In the genomic region with DNA sequence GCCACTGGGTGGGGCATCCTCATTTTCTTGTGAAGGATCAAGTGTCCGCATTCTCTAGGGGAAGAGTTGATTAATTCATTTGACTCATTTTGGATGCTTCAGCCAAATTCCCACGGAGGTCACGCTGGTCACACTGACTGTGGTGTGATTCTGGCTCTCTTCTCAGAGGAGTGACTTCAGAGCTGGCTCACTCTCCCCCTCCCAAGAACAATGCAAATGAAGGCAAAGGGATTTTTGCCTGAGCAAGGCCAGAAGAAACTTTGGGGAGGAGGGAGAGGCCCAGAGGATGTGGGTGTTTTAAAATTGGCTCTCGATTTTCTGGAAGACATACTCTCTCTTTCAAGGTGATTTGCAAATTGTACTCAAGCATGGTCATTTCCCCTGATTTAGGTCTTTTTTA, we compare ENCODE assay signal across 9 cellular contexts. TPM values are rescaled to one million over a fixed set of nuclear protein-coding genes. Genes with fewer than 3 reads are reported as not detected.
DNase-seq lines count a peak whose midpoint lies in the region; ATAC-seq and TF ChIP-seq lines count a peak whose summit lies in the region.
"Had no signal": no experiment of that assay in that cellular context is flagged by ENCODE, and none has a peak within 500 bp of the region (broad histone marks: within the 10 kb centered on the region; RNA-seq: fewer than 3 reads in every experiment).

No MANE protein-coding gene starts in this region.

- POLR2A ChIA-PET in WTC11 (lab: Charles Lee), result no interaction called here
- POLR2A ChIA-PET in activated CD8-positive, alpha-beta T cell treated with anti-CD3 and anti-CD28 coated beads, Interleukin-2, amount 10 ng/mL, durations not matched to agents 7 days and 5 days (lab: Charles Lee), result interaction anchor here (0.7 kb wide), 1 partner anchor 1487 kb away, joined by 3 read pairs; no protein-coding TSS in a partner anchor

- H3K36me3 Mint-ChIP-seq in WTC11 (no peaks in the 10 kb centered on the region), progenitor cell of endocrine pancreas (ENCODE audit: insufficient read depth) (no peaks in the 10 kb centered on the region)
- H3K36me3 Mint-ChIP-seq in activated T-helper 2 cell treated with anti-CD3 and anti-CD28 coated beads, Interferon-gamma antibody, Interleukin-2, Interleukin-4, amounts not matched to agents 10 μg/mL and 5 μg/mL and 100 μg/mL, durations not matched to agents 14 hours and 24 hours and 36 hours (ENCODE audit: low read depth), result no peaks in the 10 kb centered on the region
- H3K36me3 Mint-ChIP-seq in activated CD8-positive, alpha-beta T cell treated with anti-CD3 and anti-CD28 coated beads, Interleukin-2, amount 10 ng/mL, durations not matched to agents 7 days and 5 days (ENCODE audit: low read depth), result no peaks in the 10 kb centered on the region

- H3K4me1 Mint-ChIP-seq in WTC11, result peaks cover 12% of the 10 kb centered on the region
- H3K4me1 Mint-ChIP-seq in progenitor cell of endocrine pancreas (ENCODE audit: low read depth), result peaks cover 12% of the 10 kb centered on the region
- H3K4me1 Mint-ChIP-seq in activated T-helper 2 cell treated with anti-CD3 and anti-CD28 coated beads, Interferon-gamma antibody, Interleukin-2, Interleukin-4, amounts not matched to agents 10 μg/mL and 5 μg/mL and 100 μg/mL, durations not matched to agents 14 hours and 24 hours and 36 hours (ENCODE audit: low read depth), result no peaks in the 10 kb centered on the region
- H3K4me1 Mint-ChIP-seq in activated CD8-positive, alpha-beta T cell treated with anti-CD3 and anti-CD28 coated beads, Interleukin-2, amount 10 ng/mL, durations not matched to agents 7 days and 5 days (ENCODE audit: low read depth), result no peaks in the 10 kb centered on the region

- CTCF ChIA-PET in WTC11 (lab: Charles Lee), result interaction anchor here (0.7 kb wide), 1 partner anchor 45 kb away, joined by 3 read pairs; no protein-coding TSS in a partner anchor
- CTCF ChIA-PET in activated CD8-positive, alpha-beta T cell treated with anti-CD3 and anti-CD28 coated beads, Interleukin-2, amount 10 ng/mL, durations not matched to agents 7 days and 5 days (lab: Charles Lee), result no interaction called here

- H3K27ac Mint-ChIP-seq in WTC11, result peak overlapping the region; percentile 23
- H3K27ac Mint-ChIP-seq in progenitor cell of endocrine pancreas, result no peak overlapping the region
- no peak overlapping the region for H3K27ac Mint-ChIP-seq in activated T-helper 2 cell treated with anti-CD3 and anti-CD28 coated beads, Interferon-gamma antibody, Interleukin-2, Interleukin-4, amounts not matched to agents 10 μg/mL and 5 μg/mL and 100 μg/mL, durations not matched to agents 14 hours and 24 hours and 36 hours
- H3K27ac Mint-ChIP-seq in activated CD8-positive, alpha-beta T cell treated with anti-CD3 and anti-CD28 coated beads, Interleukin-2, amount 10 ng/mL, durations not matched to agents 7 days and 5 days, result no peak overlapping the region

- ATAC-seq in WTC11, result no peak
- ATAC-seq in activated CD8-positive, alpha-beta T cell treated with anti-CD3 and anti-CD28 coated beads, Interleukin-2, amount 10 ng/mL, durations not matched to agents 7 days and 5 days, result no peak

- H3K4me3 Mint-ChIP-seq in WTC11 (no peak overlapping the region), progenitor cell of endocrine pancreas (ENCODE audit: low read depth) (no peak overlapping the region)
- H3K4me3 Mint-ChIP-seq in activated T-helper 2 cell treated with anti-CD3 and anti-CD28 coated beads, Interferon-gamma antibody, Interleukin-2, Interleukin-4, amounts not matched to agents 10 μg/mL and 5 μg/mL and 100 μg/mL, durations not matched to agents 14 hours and 24 hours and 36 hours (ENCODE audit: low read depth), result no peak overlapping the region
- no peak overlapping the region for H3K4me3 Mint-ChIP-seq in activated CD8-positive, alpha-beta T cell treated with anti-CD3 and anti-CD28 coated beads, Interleukin-2, amount 10 ng/mL, durations not matched to agents 7 days and 5 days

- TF ChIP-seq CTCF in WTC11 (IDR thresholded peaks at IDR 0.05) (no peak), progenitor cell of endocrine pancreas (IDR thresholded peaks at IDR 0.05; ENCODE audit: unreplicated experiment) (no peak)

- H3K27me3 Mint-ChIP-seq in WTC11 (ENCODE audit: low read depth), result no peaks in the 10 kb centered on the region
- H3K27me3 Mint-ChIP-seq in progenitor cell of endocrine pancreas, result peaks cover 3% of the 10 kb centered on the region
- H3K27me3 Mint-ChIP-seq in activated T-helper 2 cell treated with anti-CD3 and anti-CD28 coated beads, Interferon-gamma antibody, Interleukin-2, Interleukin-4, amounts not matched to agents 10 μg/mL and 5 μg/mL and 100 μg/mL, durations not matched to agents 14 hours and 24 hours and 36 hours (ENCODE audit: low read depth), result no peaks in the 10 kb centered on the region
- peaks cover 3% of the 10 kb centered on the region for H3K27me3 Mint-ChIP-seq in activated CD8-positive, alpha-beta T cell treated with anti-CD3 and anti-CD28 coated beads, Interleukin-2, amount 10 ng/mL, durations not matched to agents 7 days and 5 days (ENCODE audit: low read depth)

- H3K9me3 Mint-ChIP-seq in WTC11 (no peaks in the 10 kb centered on the region), progenitor cell of endocrine pancreas (ENCODE audit: low read depth) (no peaks in the 10 kb centered on the region)
- H3K9me3 Mint-ChIP-seq in activated T-helper 2 cell treated with anti-CD3 and anti-CD28 coated beads, Interferon-gamma antibody, Interleukin-2, Interleukin-4, amounts not matched to agents 10 μg/mL and 5 μg/mL and 100 μg/mL, durations not matched to agents 14 hours and 24 hours and 36 hours, result no peaks in the 10 kb centered on the region
- H3K9me3 Mint-ChIP-seq in activated CD8-positive, alpha-beta T cell treated with anti-CD3 and anti-CD28 coated beads, Interleukin-2, amount 10 ng/mL, durations not matched to agents 7 days and 5 days (ENCODE audit: insufficient read depth), result no peaks in the 10 kb centered on the region

- intact Hi-C loops in activated T-helper 2 cell treated with anti-CD3 and anti-CD28 coated beads, Interferon-gamma antibody, Interleukin-2, Interleukin-4, amounts not matched to agents 10 μg/mL and 5 μg/mL and 100 μg/mL, durations not matched to agents 14 hours and 24 hours and 36 hours (cut with micrococcal nuclease), result no loop called here

- DNase-seq in GM03348 (ENCODE audit: low spot score) (peak; percentile 75), HCEC 1CT (peak; percentile 52), WTC11 (ENCODE audit: low spot score) (no peak), lung microvascular endothelial cell (ENCODE audit: low read depth in 2 of 2) (peak; percentile 63 to 91), progenitor cell of endocrine pancreas (ENCODE audit: low spot score, unreplicated experiment) (no peak)
- DNase-seq in activated T-helper 2 cell treated with anti-CD3 and anti-CD28 coated beads, Interferon-gamma antibody, Interleukin-2, Interleukin-4, amounts not matched to agents 10 μg/mL and 5 μg/mL and 100 μg/mL, durations not matched to agents 14 hours and 24 hours and 36 hours (ENCODE audit: low spot score), result no peak
- DNase-seq in activated CD8-positive, alpha-beta T cell treated with anti-CD3 and anti-CD28 coated beads, Interleukin-2, amount 10 ng/mL, durations not matched to agents 7 days and 5 days, result no peak
- no peak for DNase-seq in stimulated activated CD4-positive, alpha-beta T cell treated with anti-CD3 and anti-CD28 coated beads, Interleukin-4, amount 100 ng/mL, for 1 hour
- DNase-seq: SIG-M5 had no signal

TF ChIP-seq in WTC11, 78 proteins besides CTCF, POLR2A, EP300 and RAD21:
- TF ChIP-seq EMX1 (CRISPR knock-in tag; IDR thresholded peaks at IDR 0.05) (no peak), FOXJ3 (CRISPR knock-in tag; IDR thresholded peaks at IDR 0.05; ENCODE audit: borderline replicate concordance) (no peak), NFATC4 (CRISPR knock-in tag; IDR thresholded peaks at IDR 0.05) (no peak)
- TF ChIP-seq, protein P1, sequence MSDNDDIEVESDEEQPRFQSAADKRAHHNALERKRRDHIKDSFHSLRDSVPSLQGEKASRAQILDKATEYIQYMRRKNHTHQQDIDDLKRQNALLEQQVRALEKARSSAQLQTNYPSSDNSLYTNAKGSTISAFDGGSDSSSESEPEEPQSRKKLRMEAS (CRISPR knock-in tag; IDR thresholded peaks at IDR 0.05), result no peak
- TF ChIP-seq, protein P2, sequence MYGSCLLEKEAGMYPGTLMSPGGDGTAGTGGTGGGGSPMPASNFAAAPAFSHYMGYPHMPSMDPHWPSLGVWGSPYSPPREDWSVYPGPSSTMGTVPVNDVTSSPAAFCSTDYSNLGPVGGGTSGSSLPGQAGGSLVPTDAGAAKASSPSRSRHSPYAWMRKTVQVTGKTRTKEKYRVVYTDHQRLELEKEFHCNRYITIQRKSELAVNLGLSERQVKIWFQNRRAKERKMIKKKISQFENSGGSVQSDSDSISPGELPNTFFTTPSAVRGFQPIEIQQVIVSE (CRISPR knock-in tag; IDR thresholded peaks at IDR 0.05; ENCODE audit: borderline replicate concordance), result no peak
- TF ChIP-seq, protein P3, sequence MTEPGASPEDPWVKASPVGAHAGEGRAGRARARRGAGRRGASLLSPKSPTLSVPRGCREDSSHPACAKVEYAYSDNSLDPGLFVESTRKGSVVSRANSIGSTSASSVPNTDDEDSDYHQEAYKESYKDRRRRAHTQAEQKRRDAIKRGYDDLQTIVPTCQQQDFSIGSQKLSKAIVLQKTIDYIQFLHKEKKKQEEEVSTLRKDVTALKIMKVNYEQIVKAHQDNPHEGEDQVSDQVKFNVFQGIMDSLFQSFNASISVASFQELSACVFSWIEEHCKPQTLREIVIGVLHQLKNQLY (CRISPR knock-in tag; IDR thresholded peaks at IDR 0.05), result no peak

RNA-seq across cellular contexts. Expression of gene LMO2, which starts 51.1 kb away (rescaled TPM):
- 1.0 to 3.4 TPM (median 1.4 TPM) in 3 replicates for total RNA-seq in WTC11 (2021)
- total RNA-seq in lung microvascular endothelial cell, result 57.8 and 78.4 TPM in 2 replicates
- 0.36 and 0.55 TPM in 2 replicates for total RNA-seq in progenitor cell of endocrine pancreas
- total RNA-seq in activated T-helper 2 cell treated with anti-CD3 and anti-CD28 coated beads, Interferon-gamma antibody, Interleukin-2, Interleukin-4, amounts not matched to agents 10 μg/mL and 5 μg/mL and 100 μg/mL, durations not matched to agents 14 hours and 24 hours and 36 hours, result not detected in 2 replicates
- not detected for total RNA-seq in activated CD8-positive, alpha-beta T cell treated with anti-CD3 and anti-CD28 coated beads, Interleukin-2, amount 10 ng/mL, durations not matched to agents 7 days and 5 days

Comparison
In these comparisons a context has a peak if more than half of its experiments do, and no peak if none do; other contexts are left out.
1. DNase-seq: peak in GM03348 (single experiment), HCEC 1CT (single experiment) and lung microvascular endothelial cell (2 of 2); none in WTC11 (single experiment), progenitor cell of endocrine pancreas (single experiment), activated T-helper 2 cell treated with anti-CD3 and anti-CD28 coated beads, Interferon-gamma antibody, Interleukin-2, Interleukin-4, amounts not matched to agents 10 μg/mL and 5 μg/mL and 100 μg/mL, durations not matched to agents 14 hours and 24 hours and 36 hours (single experiment), activated CD8-positive, alpha-beta T cell treated with anti-CD3 and anti-CD28 coated beads, Interleukin-2, amount 10 ng/mL, durations not matched to agents 7 days and 5 days (single experiment) and stimulated activated CD4-positive, alpha-beta T cell treated with anti-CD3 and anti-CD28 coated beads, Interleukin-4, amount 100 ng/mL, for 1 hour (single experiment).
2. RNA of gene LMO2, which starts 51.1 kb away (total RNA-seq): 57.8 to 78.4 TPM in lung microvascular endothelial cell; 1.0 to 3.4 TPM in WTC11, 0.36 to 0.55 TPM in progenitor cell of endocrine pancreas, not detected in activated CD8-positive, alpha-beta T cell treated with anti-CD3 and anti-CD28 coated beads, Interleukin-2, amount 10 ng/mL, durations not matched to agents 7 days and 5 days and not detected in activated T-helper 2 cell treated with anti-CD3 and anti-CD28 coated beads, Interferon-gamma antibody, Interleukin-2, Interleukin-4, amounts not matched to agents 10 μg/mL and 5 μg/mL and 100 μg/mL, durations not matched to agents 14 hours and 24 hours and 36 hours; every median in the first group is over 10 times any median in the second.